In genomic region chr11:74686792-74687191, GRCh38 we compare ENCODE assay signal across 17 cellular contexts.
DNase-seq lines count a peak whose midpoint lies in the region; ATAC-seq, FAIRE-seq and TF ChIP-seq lines count a peak whose summit lies in the region.
"Had no signal": no experiment of that assay in that cellular context is flagged by ENCODE, and none has a peak within 500 bp of the region (broad histone marks: within the 10 kb centered on the region; RNA-seq: fewer than 3 reads in every experiment).

No MANE protein-coding gene starts in this region.

- FAIRE-seq in H54 (lab: Jason Lieb, UNC) = no peak

- H3K4me3 ChIP-seq in cardiac fibroblast (replicated peaks in 1 of 2; ENCODE audit: low read depth in 2 of 2, low read length in 2 of 2) = no peak overlapping the region
- H3K4me3 ChIP-seq: thyroid gland had no signal

- DNase-seq in AG08395 (ENCODE audit: low spot score) = peak; percentile 58
- peak; percentile 40 for DNase-seq in H54 (ENCODE audit: insufficient read length, low spot score)
- peak; percentile 63 to 85 for DNase-seq in cardiac fibroblast (ENCODE audit: low read depth in 2 of 2)
- peak; percentile 3 for DNase-seq in kidney tubule cell (ENCODE audit: low spot score)
- DNase-seq in NCI-H1436 treated with DMSO at 0.1 percent for 48 hours (lab: John Stamatoyannopoulos, UW) = no peak
- no peak for DNase-seq in stimulated activated CD8-positive, alpha-beta memory T cell treated with anti-CD3 and anti-CD28 coated beads, Interleukin-4, amount 100 ng/mL, for 48 hours
- DNase-seq in GDM1 (lab: John Stamatoyannopoulos, UW) = no peak
- DNase-seq: DMS153; H9; naive B cell; NCI-H345; SHP77; stimulated activated CD4-positive, alpha-beta T cell treated with anti-CD3 and anti-CD28 coated beads, Interleukin-2, amount 100 ng/mL, for 24 hours; thyroid gland had no signal

- peak; percentile 28 for TF ChIP-seq CTCF in cardiac fibroblast (IDR thresholded peaks at IDR 0.05; ENCODE audit: low read depth, low read length)

- TF ChIP-seq POLR2A in H54 (IDR thresholded peaks at IDR 0.05; ENCODE audit: low read depth, low read length) = no peak

- ATAC-seq in GM18870 (IDR thresholded peaks at IDR 0.05; ENCODE audit: unreplicated experiment) = no peak
- ATAC-seq: activated naive CD4-positive, alpha-beta T cell treated with anti-CD3 and anti-CD28 coated beads, Interleukin-2, amount 50 U/mL, for 72 hours; left lobe of liver had no signal

Comparison
In these comparisons a context has a peak if more than half of its experiments do, and no peak if none do; other contexts are left out.
1. DNase-seq: peak in AG08395 (single experiment), H54 (single experiment), cardiac fibroblast (2 of 2) and kidney tubule cell (single experiment); none in NCI-H1436 treated with DMSO at 0.1 percent for 48 hours (single experiment), stimulated activated CD8-positive, alpha-beta memory T cell treated with anti-CD3 and anti-CD28 coated beads, Interleukin-4, amount 100 ng/mL, for 48 hours (single experiment) and GDM1 (single experiment).